ENCODE assay signal across 13 cellular contexts in genomic region chr11:75046668-75047067, GRCh38. TPM values are rescaled to one million over a fixed set of nuclear protein-coding genes. Genes with fewer than 3 reads are reported as not detected.
A peak's percentile ranks its signal among the peaks of the same experiment; 100 is the strongest.
DNase-seq lines count a peak whose midpoint lies in the region; ATAC-seq, FAIRE-seq and TF ChIP-seq lines count a peak whose summit lies in the region.
"Not testable (repeated sequence)": the region's sequence is repeated elsewhere in the genome, so short reads cannot be mapped to it uniquely, and the experiment has no call there.
"Had no signal": no experiment of that assay in that cellular context is flagged by ENCODE, and none has a peak within 500 bp of the region (broad histone marks: within the 10 kb centered on the region; RNA-seq: fewer than 3 reads in every experiment).

No MANE protein-coding gene starts in this region.

- H3K36me3 ChIP-seq in K562 (ENCODE audit: control insufficient read depth, insufficient read depth, low read length); neural progenitor cell; trophoblast cell (ENCODE audit: control insufficient read depth in 1 of 2, insufficient read depth in 2 of 2, low read length in 2 of 2): not testable (repeated sequence)

- not testable (repeated sequence) for ATAC-seq in K562

- TF ChIP-seq RAD21 in K562 (CRISPR knock-in tag; conservative IDR thresholded peaks at IDR 0.05 in 1 of 2, IDR thresholded peaks at IDR 0.05 in 1 of 2) = not testable (repeated sequence)

- H2AFZ ChIP-seq in K562 (ENCODE audit: low read depth, low read length); trophoblast cell (ENCODE audit: insufficient read depth, low read length, poor library complexity): not testable (repeated sequence)
- H2AFZ ChIP-seq in neural progenitor cell (replicated peaks) = peak overlapping the region; percentile 29

- H3K9me3 ChIP-seq in K562 (replicated peaks; ENCODE audit: control insufficient read depth, insufficient read depth, low read depth, low read length); neural progenitor cell (ENCODE audit: low read depth); trophoblast cell (ENCODE audit: insufficient read depth, low read depth, low read length): not testable (repeated sequence)

- TF ChIP-seq EP300 in K562 (IDR thresholded peaks at IDR 0.05; ENCODE audit: low read length) = not testable (repeated sequence)

- H3K18ac ChIP-seq in trophoblast cell (ENCODE audit: low read length) = not testable (repeated sequence)

- not testable (repeated sequence) for H2BK120ac ChIP-seq in trophoblast cell (ENCODE audit: insufficient read depth, low read length, poor library complexity)

- in situ Hi-C loops in K562 (cut with MboI) = not testable (repeated sequence)

- peak overlapping the region; percentile 54 for H2BK5ac ChIP-seq in trophoblast cell (ENCODE audit: low read depth, low read length, poor library complexity)

- peak overlapping the region; percentile 81 for H3K27ac Mint-ChIP-seq in Calu3 (ENCODE audit: unreplicated experiment)
- H3K27ac Mint-ChIP-seq in endothelial cell (ENCODE audit: unreplicated experiment) = peak overlapping the region; percentile 44
- not testable (repeated sequence) for H3K27ac Mint-ChIP-seq in neural progenitor cell

- H3F3A ChIP-seq in neural progenitor cell (ENCODE audit: low read depth) = not testable (repeated sequence)

- not testable (repeated sequence) for H2BK12ac ChIP-seq in trophoblast cell (ENCODE audit: low read length)

- intact Hi-C loops in Calu3 (cut with micrococcal nuclease; ENCODE audit: unreplicated experiment); K562 (cut with micrococcal nuclease): not testable (repeated sequence)

- WGBS in K562 (ENCODE audit: insufficient coverage, low coverage, missing lambda C conversion rate) = 9% methylated on average over 5 of the region's 5 CpGs
- WGBS in trophoblast cell (ENCODE audit: extremely low coverage, insufficient coverage, insufficient read length) = no CpG with 5 or more reads among the region's 5 CpGs

- not testable (repeated sequence) for H3K36me3 Mint-ChIP-seq in Calu3 (ENCODE audit: insufficient read depth, unreplicated experiment); endothelial cell (ENCODE audit: low read depth, unreplicated experiment); neural progenitor cell

- not testable (repeated sequence) for H3K27me3 ChIP-seq in K562 (ENCODE audit: control insufficient read depth in 2 of 2, insufficient read depth in 2 of 2, low read length in 2 of 2); neural progenitor cell; trophoblast cell (ENCODE audit: insufficient read depth, low read length)

- H3K4me3 ChIP-seq in K562; neural progenitor cell; trophoblast cell (ENCODE audit: low read depth, low read length): not testable (repeated sequence)

- H3K79me1 ChIP-seq in trophoblast cell (ENCODE audit: low read length) = peaks cover 20% of the 10 kb centered on the region

- H3K27me3 Mint-ChIP-seq in Calu3 (ENCODE audit: unreplicated experiment); endothelial cell (ENCODE audit: unreplicated experiment); neural progenitor cell (ENCODE audit: insufficient read depth, low read depth): not testable (repeated sequence)

- peaks cover 81% of the 10 kb centered on the region for H3K4me1 Mint-ChIP-seq in Calu3 (ENCODE audit: low read depth, unreplicated experiment)
- H3K4me1 Mint-ChIP-seq in endothelial cell (ENCODE audit: unreplicated experiment); neural progenitor cell: not testable (repeated sequence)

- not testable (repeated sequence) for H3K9me1 ChIP-seq in K562 (ENCODE audit: control insufficient read depth, insufficient read depth, low read length)

- not testable (repeated sequence) for H4K20me1 ChIP-seq in K562 (replicated peaks; ENCODE audit: control insufficient read depth, insufficient read depth, low read length); neural progenitor cell (ENCODE audit: low read depth)

- FAIRE-seq in K562 (lab: Jason Lieb, UNC) = not testable (repeated sequence)

- DNase-seq in Calu3; K562 (ENCODE audit: extremely low read depth in 1 of 4, low spot score in 3 of 4); endothelial cell (ENCODE audit: low spot score); neural progenitor cell (ENCODE audit: low spot score): not testable (repeated sequence)
- peak in 1 of 2 donors; percentile 63 for DNase-seq in trophoblast cell

- peak overlapping the region; percentile 13 for H4K8ac ChIP-seq in trophoblast cell (ENCODE audit: low read depth, low read length)

- CTCF ChIA-PET in Calu3 (lab: Charles Lee) = interaction anchor here (1.0 kb wide), 1 partner anchor 24 kb away, joined by 4 read pairs; no protein-coding TSS in a partner anchor
- CTCF ChIA-PET in K562 (lab: Yijun Ruan, JAX; ENCODE audit: low intra/inter-chr PET ratio) = not testable (repeated sequence)

- H3K4me3 Mint-ChIP-seq in Calu3 (ENCODE audit: low read depth, unreplicated experiment) = peak overlapping the region; percentile 24
- H3K4me3 Mint-ChIP-seq in endothelial cell (ENCODE audit: unreplicated experiment); neural progenitor cell: not testable (repeated sequence)

- H3K27ac ChIP-seq in K562 (ENCODE audit: extremely low read depth, low read depth, low read length) (0 out of 3 replicates have a peak overlapping the region, but pooled peaks have one; percentile 14), trophoblast cell (ENCODE audit: low read depth, low read length) (peak overlapping the region; percentile 87)
- not testable (repeated sequence) for H3K27ac ChIP-seq in neural progenitor cell

- H3K9ac ChIP-seq in K562 (ENCODE audit: insufficient read depth in 1 of 2, low read depth in 2 of 2, low read length in 2 of 2); neural progenitor cell; trophoblast cell (ENCODE audit: low read length): not testable (repeated sequence)

- TF ChIP-seq POLR2A in K562 (conservative IDR thresholded peaks at IDR 0.05) = not testable (repeated sequence)

- H3K4ac ChIP-seq in trophoblast cell (ENCODE audit: low read depth, low read length) = not testable (repeated sequence)

- not testable (repeated sequence) for H3K4me2 ChIP-seq in K562 (ENCODE audit: insufficient read depth, low read length); neural progenitor cell; trophoblast cell (ENCODE audit: low read length)

- H3K14ac ChIP-seq in trophoblast cell (ENCODE audit: low read length) = not testable (repeated sequence)

- H3K79me2 ChIP-seq in K562 (ENCODE audit: control insufficient read depth, insufficient read depth, low read length); neural progenitor cell (ENCODE audit: low read depth); trophoblast cell (ENCODE audit: control insufficient read depth, insufficient read depth, low read length, poor library complexity): not testable (repeated sequence)

- peak overlapping the region; percentile 66 for H4K91ac ChIP-seq in trophoblast cell (ENCODE audit: low read depth, low read length)

- not testable (repeated sequence) for H3K23ac ChIP-seq in trophoblast cell (ENCODE audit: low read length)

- not testable (repeated sequence) for H2AK5ac ChIP-seq in trophoblast cell (ENCODE audit: low read length)

- H4K12ac ChIP-seq in trophoblast cell (ENCODE audit: low read depth, low read length) = not testable (repeated sequence)

- H3K4me1 ChIP-seq in K562 (replicated peaks in 1 of 2; ENCODE audit: control insufficient read depth in 2 of 2, insufficient read depth in 2 of 2, low read length in 2 of 2); neural progenitor cell: not testable (repeated sequence)
- H3K4me1 ChIP-seq in trophoblast cell (ENCODE audit: control insufficient read depth in 1 of 2, insufficient read depth in 2 of 2, low read length in 2 of 2) = peaks cover 7 to 17% of the 10 kb centered on the region in 2 experiments

- POLR2A ChIA-PET in K562 (lab: Yijun Ruan, JAX) = interaction anchor here (0.9 to 1.7 kb wide), 2 partner anchors 12 to 15 kb away, joined by 3 to 4 read pairs; no protein-coding TSS in a partner anchor

- H3K9me3 Mint-ChIP-seq in Calu3 (ENCODE audit: low read depth, unreplicated experiment); endothelial cell (ENCODE audit: unreplicated experiment); neural progenitor cell: not testable (repeated sequence)

- BruUV-seq in Calu3 (replicated peaks; lab: Mats Ljungman, UMichigan); K562 (replicated peaks; lab: Mats Ljungman, UMichigan): not testable (repeated sequence)

- TF ChIP-seq CTCF in Calu3 (IDR thresholded peaks at IDR 0.05; ENCODE audit: unreplicated experiment); K562 (IDR thresholded peaks at IDR 0.05 in 2 of 3, conservative IDR thresholded peaks at IDR 0.05 in 1 of 3; ENCODE audit: insufficient read depth in 2 of 3, low read depth in 1 of 3, low read length in 3 of 3); endothelial cell (IDR thresholded peaks at IDR 0.05; ENCODE audit: unreplicated experiment); neural progenitor cell (IDR thresholded peaks at IDR 0.05): not testable (repeated sequence)

RNA-seq across cellular contexts. Expression of gene OR2AT4, which starts 50.0 kb away (rescaled TPM):
- total RNA-seq in Calu3 (2022) (not detected in 2 replicates), K562 (2014; rRNA removed) (0.86 and 0.90 TPM in 2 replicates), K562 (2014; rRNA removed; fragmentation: Illumina TruSeq; extraction: Trizol) (2.3 and 2.8 TPM in 2 replicates), K562 (2015; rRNA removed; fragmentation: Illumina TruSeq; extraction: Trizol) (2.2 and 2.4 TPM in 2 replicates), K562 (2021) (1.6 and 2.3 TPM in 2 replicates), endothelial cell (ENCODE audit: unreplicated experiment) (0.08 TPM), neural progenitor cell (ENCODE audit: low replicate concordance) (0.22 TPM in 1 of 2 replicates, not detected in the other)
- 10.3 and 25.0 TPM in 2 replicates for total RNA-seq in K562 (2011; cell fraction: chromatin; rRNA removed; ENCODE audit: low replicate concordance)
- 3.0 and 4.3 TPM in 2 replicates for total RNA-seq in K562 (2011; cell fraction: nucleolus; rRNA removed)
- 25.1 and 45.6 TPM in 2 replicates for total RNA-seq in K562 (2011; cell fraction: nucleoplasm; rRNA removed)
- polyA plus RNA-seq in K562 (2011; rRNA removed) (1.8 and 1.9 TPM in 2 replicates), K562 (2014; fragmentation: Illumina TruSeq; extraction: Trizol) (3.0 and 3.1 TPM in 2 replicates), K562 (2014; fragmentation: Nextera tagmentation; extraction: Ambion mirVana) (1 to 10 TPM; 1.7 to 2.0 TPM), K562 (2014; rRNA removed) (1.5 and 1.9 TPM in 2 replicates)
- polyA plus RNA-seq in K562 (2011; cell fraction: cytosol; rRNA removed) = 1.7 and 3.0 TPM in 2 replicates
- 4.8 and 11.5 TPM in 2 replicates for polyA plus RNA-seq in K562 (2011; cell fraction: nucleus; rRNA removed)
- polyA plus RNA-seq in K562 (2012) = 2.0 and 2.5 TPM in 2 replicates
- 4.9 and 9.8 TPM in 2 replicates for polyA minus RNA-seq in K562 (2011; rRNA and poly(A)+ RNA removed)
- 0.36 and 1.5 TPM in 2 replicates for polyA minus RNA-seq in K562 (2011; cell fraction: cytosol; rRNA and poly(A)+ RNA removed)
- polyA minus RNA-seq in K562 (2011; cell fraction: nucleus; rRNA and poly(A)+ RNA removed) = 3.2 and 5.7 TPM in 2 replicates
- not detected in 2 replicates for polyA plus RNA-seq in trophoblast cell (2013)
- total RNA-seq: A673; CD4-positive, alpha-beta memory T cell; CD4-positive, CD25-positive, alpha-beta regulatory T cell; CD8-positive, alpha-beta memory T cell; G401; GM12878 had no signal
- polyA plus RNA-seq: AG04450; CD14-positive monocyte; CD4-positive, alpha-beta memory T cell; CD4-positive, CD25-positive, alpha-beta regulatory T cell; CD8-positive, alpha-beta memory T cell had no signal

RNA-seq across cellular contexts. Expression of gene NEU3, which starts 57.9 kb away (rescaled TPM):
- total RNA-seq in Calu3 (2022) (11.4 and 14.2 TPM in 2 replicates), K562 (2014; rRNA removed) (35.0 and 36.7 TPM in 2 replicates), K562 (2014; rRNA removed; fragmentation: Illumina TruSeq; extraction: Trizol) (28.3 and 31.1 TPM in 2 replicates), K562 (2015; rRNA removed; fragmentation: Illumina TruSeq; extraction: Trizol) (36.5 and 41.3 TPM in 2 replicates), K562 (2021) (32.6 and 33.6 TPM in 2 replicates), endothelial cell (ENCODE audit: unreplicated experiment) (11.8 TPM), neural progenitor cell (ENCODE audit: low replicate concordance) (12.4 and 17.9 TPM in 2 replicates)
- total RNA-seq in K562 (2011; cell fraction: chromatin; rRNA removed; ENCODE audit: low replicate concordance) = 58.7 and 76.5 TPM in 2 replicates
- 46.5 and 50.9 TPM in 2 replicates for total RNA-seq in K562 (2011; cell fraction: nucleolus; rRNA removed)
- 48.2 and 59.5 TPM in 2 replicates for total RNA-seq in K562 (2011; cell fraction: nucleoplasm; rRNA removed)
- polyA plus RNA-seq in K562 (2011; rRNA removed) (35.1 and 35.7 TPM in 2 replicates), K562 (2014; fragmentation: Illumina TruSeq; extraction: Trizol) (27.9 and 28.6 TPM in 2 replicates), K562 (2014; fragmentation: Nextera tagmentation; extraction: Ambion mirVana) (1 to 10 TPM; 6.2 to 7.2 TPM), K562 (2014; rRNA removed) (25.5 and 26.9 TPM in 2 replicates)
- polyA plus RNA-seq in K562 (2011; cell fraction: cytosol; rRNA removed) = 29.9 and 43.7 TPM in 2 replicates
- polyA plus RNA-seq in K562 (2011; cell fraction: nucleus; rRNA removed) = 46.4 and 57.9 TPM in 2 replicates
- polyA plus RNA-seq in K562 (2012) = 20.4 and 20.5 TPM in 2 replicates
- polyA minus RNA-seq in K562 (2011; rRNA and poly(A)+ RNA removed) = 51.0 and 55.8 TPM in 2 replicates
- polyA minus RNA-seq in K562 (2011; cell fraction: cytosol; rRNA and poly(A)+ RNA removed) = 32.6 and 35.1 TPM in 2 replicates
- 32.7 and 43.7 TPM in 2 replicates for polyA minus RNA-seq in K562 (2011; cell fraction: nucleus; rRNA and poly(A)+ RNA removed)
- polyA plus RNA-seq in trophoblast cell (2013) = 6.7 and 7.2 TPM in 2 replicates
